Comparison of ENCODE assay signal across 9 cellular contexts in the genomic region with DNA sequence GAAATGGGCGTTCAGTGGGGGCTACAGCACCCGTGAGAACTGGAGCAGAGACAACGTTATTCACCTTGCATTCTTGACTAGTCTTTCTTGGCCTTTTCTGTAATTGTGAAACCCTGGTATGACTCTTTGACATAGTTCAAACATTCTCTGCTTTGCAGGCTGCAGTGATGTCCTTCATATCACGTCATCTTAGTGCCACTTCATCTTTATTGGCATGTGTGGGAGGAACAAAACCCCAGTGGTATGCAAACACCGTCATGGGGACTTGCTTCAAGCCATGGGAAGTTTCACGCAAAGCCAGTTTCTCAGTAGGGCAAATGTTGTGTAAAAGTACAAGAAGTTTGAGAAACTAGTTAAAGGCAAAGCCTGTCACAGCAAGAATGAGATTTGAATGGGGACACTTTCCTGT. TPM values are rescaled to one million over a fixed set of nuclear protein-coding genes. Genes with fewer than 3 reads are reported as not detected.
DNase-seq lines count a peak whose midpoint lies in the region; ATAC-seq, FAIRE-seq and TF ChIP-seq lines count a peak whose summit lies in the region.
"Had no signal": no experiment of that assay in that cellular context is flagged by ENCODE, and none has a peak within 500 bp of the region (broad histone marks: within the 10 kb centered on the region; RNA-seq: fewer than 3 reads in every experiment).

No MANE protein-coding gene starts in this region.

- H3K36me3 ChIP-seq in hepatocyte (replicated peaks; ENCODE audit: insufficient read depth, low read depth): no peaks in the 10 kb centered on the region

- H4K20me1 ChIP-seq in hepatocyte (ENCODE audit: insufficient read depth, poor library complexity, severe bottlenecking): no peaks in the 10 kb centered on the region

- H3K4me1 ChIP-seq in hepatocyte (ENCODE audit: insufficient read depth): no peaks in the 10 kb centered on the region

- H3K9me3 ChIP-seq in hepatocyte (ENCODE audit: low read depth): no peaks in the 10 kb centered on the region

- H3K27me3 ChIP-seq in hepatocyte: no peaks in the 10 kb centered on the region
- H3K27me3 ChIP-seq: foreskin keratinocyte had no signal

- no peak overlapping the region for H3K4me2 ChIP-seq in hepatocyte

- no peak for DNase-seq in GM18507 (ENCODE audit: extremely low spot score, insufficient read length, low read depth)
- DNase-seq in NAMALWA (ENCODE audit: low spot score): peak; percentile 54
- DNase-seq in hepatocyte (ENCODE audit: low spot score): peak; percentile 58
- no peak for DNase-seq in coronary artery (ENCODE audit: low spot score)
- DNase-seq in hypothalamus (lab: John Stamatoyannopoulos, UW): no peak
- DNase-seq in SHP77 treated with DMSO at 0.1 percent for 48 hours (lab: John Stamatoyannopoulos, UW): no peak
- DNase-seq in DMS153 (lab: John Stamatoyannopoulos, UW): no peak

- TF ChIP-seq CTCF in hepatocyte (IDR thresholded peaks at IDR 0.05; ENCODE audit: poor library complexity) (no peak), coronary artery (IDR thresholded peaks at IDR 0.05) (no peak)

- H3K27ac ChIP-seq in hepatocyte (peak overlapping the region; percentile 78), coronary artery (no peak overlapping the region)
- H3K27ac ChIP-seq: foreskin keratinocyte had no signal

- H3K4me3 ChIP-seq in hepatocyte: no peak overlapping the region
- H3K4me3 ChIP-seq in coronary artery: no peak overlapping the region

- no peaks in the 10 kb centered on the region for H3K9me2 ChIP-seq in hepatocyte (replicated peaks; ENCODE audit: insufficient read depth)

- no peak overlapping the region for H2AFZ ChIP-seq in hepatocyte

- ATAC-seq in GM21825 (IDR thresholded peaks at IDR 0.05; ENCODE audit: unreplicated experiment): peak; percentile 92
- ATAC-seq: foreskin keratinocyte had no signal

- 64% methylated on average over 6 of the region's 6 CpGs for WGBS in hepatocyte (ENCODE audit: low lambda C conversion rate, missing lambda C conversion rate)

- FAIRE-seq in GM18507 (lab: Jason Lieb, UNC): peak; percentile 97

- H3K79me2 ChIP-seq in hepatocyte: no peaks in the 10 kb centered on the region

RNA-seq across cellular contexts. Expression of gene DUSP16, which starts 20.2 kb away (rescaled TPM):
- total RNA-seq in hepatocyte: 74.1 and 78.0 TPM in 2 replicates
- 13.4 and 14.3 TPM in 2 replicates for polyA plus RNA-seq in hepatocyte

RNA-seq across cellular contexts. Expression of gene CREBL2, which starts 28.8 kb away (rescaled TPM):
- total RNA-seq in hepatocyte: 19.0 and 19.4 TPM in 2 replicates
- 7.2 and 11.4 TPM in 2 replicates for polyA plus RNA-seq in hepatocyte

Comparison
In these comparisons a context has a peak if more than half of its experiments do, and no peak if none do; other contexts are left out.
1. DNase-seq: peak in NAMALWA (single experiment) and hepatocyte (single experiment); none in GM18507 (single experiment), coronary artery (single experiment), hypothalamus (0 of 51), SHP77 treated with DMSO at 0.1 percent for 48 hours (single experiment) and DMS153 (single experiment).